ENCODE assay signal across 9 cellular contexts in the genomic region with DNA sequence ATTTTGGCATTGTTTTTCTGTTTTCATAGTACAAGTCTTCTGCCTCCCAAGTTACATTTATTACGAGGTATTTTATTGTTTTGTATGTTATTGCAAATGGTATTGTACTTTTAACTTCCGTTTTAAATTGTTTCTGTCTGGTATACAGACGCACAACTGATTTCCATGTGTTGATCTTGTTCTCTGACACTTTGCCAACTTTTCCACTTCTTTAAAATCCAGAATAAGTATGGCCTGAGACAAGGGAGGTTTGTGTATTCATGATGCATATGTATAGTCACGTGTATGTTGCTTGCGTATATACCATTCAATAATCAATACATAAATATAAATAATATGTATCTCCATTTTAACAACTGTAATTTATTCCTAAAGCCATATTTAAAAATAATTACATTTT. TPM values are rescaled to one million over a fixed set of nuclear protein-coding genes. Genes with fewer than 3 reads are reported as not detected.
DNase-seq lines count a peak whose midpoint lies in the region; ATAC-seq, FAIRE-seq and TF ChIP-seq lines count a peak whose summit lies in the region.
"Had no signal": no experiment of that assay in that cellular context is flagged by ENCODE, and none has a peak within 500 bp of the region (broad histone marks: within the 10 kb centered on the region; RNA-seq: fewer than 3 reads in every experiment).

No MANE protein-coding gene starts in this region.

- H3K4me1 ChIP-seq in A549, result peaks cover 23% of the 10 kb centered on the region
- peaks cover 19% of the 10 kb centered on the region for H3K4me1 ChIP-seq in IMR-90 (ENCODE audit: control insufficient read depth, insufficient read depth, low read length)
- peaks cover 18% of the 10 kb centered on the region for H3K4me1 ChIP-seq in lower lobe of right lung

- peak overlapping the region; percentile 65; the same call in 1 of the 2 replicates for H2BK120ac ChIP-seq in IMR-90 (ENCODE audit: low read depth, low read length)

- H2AK5ac ChIP-seq in IMR-90 (ENCODE audit: low read depth, low read length), result no peak overlapping the region

- dilution Hi-C loops in IMR-90 (cut with HindIII; ENCODE audit: low sequenced_read_pairs, unreplicated experiment), result no loop called here

- DNase-seq in A549 (ENCODE audit: low read depth in 1 of 2, low spot score in 1 of 2) (no peak), IMR-90 (no peak), astrocyte of the spinal cord (ENCODE audit: low read depth, low spot score) (peak; percentile 30), lower lobe of right lung (no peak), NCI-H1105 (lab: John Stamatoyannopoulos, UW) (no peak), natural killer cell (no peak), T-helper 17 cell (no peak)

- TF ChIP-seq CTCF in A549 (IDR thresholded peaks at IDR 0.05), result no peak
- TF ChIP-seq CTCF in IMR-90 (conservative IDR thresholded peaks at IDR 0.05; ENCODE audit: low read depth, low read length), result no peak
- no peak for TF ChIP-seq CTCF in astrocyte of the spinal cord (IDR thresholded peaks at IDR 0.05; ENCODE audit: low read depth, low read length)
- no peak for TF ChIP-seq CTCF in lower lobe of right lung (IDR thresholded peaks at IDR 0.05)
- no peak for TF ChIP-seq CTCF in natural killer cell (IDR thresholded peaks at IDR 0.05)

- BruUV-seq in IMR-90 (replicated peaks; lab: Mats Ljungman, UMichigan), result no TSS peak

- peak overlapping the region; percentile 93 for H4K8ac ChIP-seq in IMR-90 (ENCODE audit: low read depth in 2 of 2, low read length in 2 of 2)

- in situ Hi-C loops in IMR-90 (cut with MboI; ENCODE audit: low sequenced_read_pairs), result no loop called here
- in situ Hi-C loops in astrocyte of the spinal cord (cut with HindIII; ENCODE audit: low sequenced_read_pairs), result no loop called here

- TF ChIP-seq RAD21 in A549 (conservative IDR thresholded peaks at IDR 0.05 in 1 of 2, IDR thresholded peaks at IDR 0.05 in 1 of 2), result no peak
- TF ChIP-seq RAD21 in IMR-90 (IDR thresholded peaks at IDR 0.05; ENCODE audit: low read length), result no peak

- TF ChIP-seq POLR2A in A549 (IDR thresholded peaks at IDR 0.05; ENCODE audit: low read length), result no peak
- no peak for TF ChIP-seq POLR2A in IMR-90 (IDR thresholded peaks at IDR 0.05; ENCODE audit: low read depth, low read length)

- peaks cover 33% of the 10 kb centered on the region for H3K36me3 Mint-ChIP-seq in natural killer cell
- no peaks in the 10 kb centered on the region for H3K36me3 Mint-ChIP-seq in T-helper 17 cell (ENCODE audit: low read depth)

- no peaks in the 10 kb centered on the region for H3K27me3 ChIP-seq in IMR-90 (ENCODE audit: control insufficient read depth, insufficient read depth, low read length)
- no peaks in the 10 kb centered on the region for H3K27me3 ChIP-seq in lower lobe of right lung (ENCODE audit: low read depth)

- H3K4me3 ChIP-seq in A549 (peak overlapping the region; percentile 29; the same call in 2 of the 3 replicates), IMR-90 (ENCODE audit: insufficient read depth, low read depth, low read length) (no peak overlapping the region), astrocyte of the spinal cord (ENCODE audit: low read depth, low read length) (no peak overlapping the region), lower lobe of right lung (peak overlapping the region; percentile 45)
- H3K4me3 ChIP-seq: PC-9 had no signal

- no peak overlapping the region; the same call in 1 of the 2 replicates for H3K4ac ChIP-seq in IMR-90 (ENCODE audit: low read depth, low read length)

- H3K14ac ChIP-seq in IMR-90 (replicated peaks; ENCODE audit: low read depth, low read length), result no peak overlapping the region

- peaks cover 14% of the 10 kb centered on the region for H3K9me1 ChIP-seq in IMR-90 (ENCODE audit: insufficient read depth, low read length)

- POLR2A ChIA-PET in A549 (lab: Yijun Ruan, JAX) (interaction anchor here (0.7 to 1.1 kb wide), 3 partner anchors 80 to 1067 kb away, joined by 4 to 14 read pairs (median 5); no protein-coding TSS in a partner anchor), IMR-90 (lab: Charles Lee; ENCODE audit: unreplicated experiment) (no interaction called here)

- peak overlapping the region; percentile 49 to 90; a peak in 4 of 6 replicates for H3K27ac ChIP-seq in A549
- no peak overlapping the region for H3K27ac ChIP-seq in IMR-90 (ENCODE audit: insufficient read depth, low read length)
- H3K27ac ChIP-seq in lower lobe of right lung, result no peak overlapping the region
- H3K27ac ChIP-seq: PC-9 had no signal

- H3K79me1 ChIP-seq in IMR-90 (ENCODE audit: low read depth in 1 of 2, low read length in 2 of 2), result peaks cover 0 to 19% of the 10 kb centered on the region in 2 experiments; a peak in 2 of 4 replicates

- peaks cover 8 to 29% of the 10 kb centered on the region in 2 donors for H3K27me3 Mint-ChIP-seq in natural killer cell (ENCODE audit: low read depth in 2 of 2)
- no peaks in the 10 kb centered on the region for H3K27me3 Mint-ChIP-seq in T-helper 17 cell

- H2AK9ac ChIP-seq in IMR-90 (replicated peaks; ENCODE audit: low read depth, low read length, poor library complexity), result no peak overlapping the region

- no peaks in the 10 kb centered on the region for H4K20me1 ChIP-seq in IMR-90 (ENCODE audit: insufficient read depth, low read length)

- H4K5ac ChIP-seq in IMR-90 (ENCODE audit: low read depth, low read length), result peak overlapping the region; percentile 71; the same call in 1 of the 2 replicates

- H3K36me3 ChIP-seq in IMR-90 (ENCODE audit: control insufficient read depth, insufficient read depth, low read length) (peaks cover 3% of the 10 kb centered on the region; the same call in 1 of the 2 replicates), lower lobe of right lung (no peaks in the 10 kb centered on the region)

- 78% methylated on average over 5 of the region's 5 CpGs for WGBS in A549 (ENCODE audit: missing lambda C conversion rate)
- no CpG with 5 or more reads among the region's 5 CpGs for WGBS in IMR-90 (ENCODE audit: extremely low coverage in 2 of 2, insufficient read length in 1 of 2), 2 experiments

- intact Hi-C loops in IMR-90 (cut with micrococcal nuclease), result no loop called here
- intact Hi-C loops in lower lobe of right lung (cut with DNase I), result no loop called here
- intact Hi-C loops in natural killer cell (cut with micrococcal nuclease), result no loop called here

- H3K56ac ChIP-seq in IMR-90 (ENCODE audit: extremely low read depth, insufficient read depth, low read length), result no peak overlapping the region

- H3K4me2 ChIP-seq in A549 (peak overlapping the region; percentile 93), IMR-90 (ENCODE audit: low read depth, low read length) (no peak overlapping the region)

- no peak overlapping the region for H3K9ac ChIP-seq in IMR-90 (ENCODE audit: low read depth, low read length)

- peak overlapping the region; percentile 16; the same call in 1 of the 2 replicates for H2BK20ac ChIP-seq in IMR-90 (ENCODE audit: low read depth, low read length)

- H2BK5ac ChIP-seq in IMR-90 (ENCODE audit: low read depth, low read length, poor library complexity, severe bottlenecking), result peak overlapping the region; percentile 73

- H3K4me3 Mint-ChIP-seq in natural killer cell (no peak overlapping the region), T-helper 17 cell (no peak overlapping the region)

- peaks cover 4 to 9% of the 10 kb centered on the region in 2 donors for H3K4me1 Mint-ChIP-seq in natural killer cell
- peaks cover 5% of the 10 kb centered on the region for H3K4me1 Mint-ChIP-seq in T-helper 17 cell

- no peak for TF ChIP-seq EP300 in A549 (IDR thresholded peaks at IDR 0.05)

- FAIRE-seq in A549 (lab: Jason Lieb, UNC), result no peak

- no peak overlapping the region for H2BK15ac ChIP-seq in IMR-90 (ENCODE audit: low read depth, low read length)

- H3K23ac ChIP-seq in IMR-90 (ENCODE audit: low read depth, low read length), result no peak overlapping the region

- H4K91ac ChIP-seq in IMR-90 (ENCODE audit: insufficient read depth, low read depth, low read length), result no peak overlapping the region

- H3K9me3 Mint-ChIP-seq in natural killer cell, result peaks cover 5 to 12% of the 10 kb centered on the region in 2 donors

- peak overlapping the region in 1 of 2 donors; percentile 59 for H3K27ac Mint-ChIP-seq in natural killer cell
- H3K27ac Mint-ChIP-seq in T-helper 17 cell, result no peak overlapping the region

- CTCF ChIA-PET in A549 (lab: Yijun Ruan, JAX) (interaction anchor here (1.5 kb wide), 1 partner anchor 18 kb away, joined by 4 read pairs; no protein-coding TSS in a partner anchor), IMR-90 (lab: Yijun Ruan, JAX) (interaction anchor here (1.0 to 1.1 kb wide), 2 partner anchors 38 to 278 kb away, joined by 3 to 4 read pairs; no protein-coding TSS in a partner anchor)

- no peaks in the 10 kb centered on the region for H3K9me3 ChIP-seq in A549
- peaks cover under 1% of the 10 kb centered on the region; the same call in 1 of the 2 replicates for H3K9me3 ChIP-seq in IMR-90 (ENCODE audit: control insufficient read depth, insufficient read depth, low read length)
- H3K9me3 ChIP-seq in lower lobe of right lung, result peaks cover 4% of the 10 kb centered on the region
- H3K9me3 ChIP-seq in T-helper 17 cell (ENCODE audit: control insufficient read depth, low read length, poor library complexity, severe bottlenecking), result no peaks in the 10 kb centered on the region

- no peak overlapping the region for H3K18ac ChIP-seq in IMR-90 (ENCODE audit: low read depth, low read length)

- no peak for ATAC-seq in A549
- ATAC-seq in IMR-90 (ENCODE audit: low read depth), result no peak
- ATAC-seq in lower lobe of right lung, result no peak
- no peak for ATAC-seq in natural killer cell
- ATAC-seq in T-helper 17 cell, result no peak
- ATAC-seq in GM19324 (IDR thresholded peaks at IDR 0.05; ENCODE audit: low FRiP score, unreplicated experiment), result no peak

- H2AFZ ChIP-seq in IMR-90 (replicated peaks; ENCODE audit: low read length, poor library complexity), result no peak overlapping the region
- H2AFZ ChIP-seq: PC-9 had no signal

TF ChIP-seq in IMR-90, 13 proteins besides CTCF, POLR2A, EP300 and RAD21 (continues in another document):
- no peak for TF ChIP-seq MAZ (IDR thresholded peaks at IDR 0.05; ENCODE audit: borderline replicate concordance, low read depth, low read length)

RNA-seq across cellular contexts. Expression of a gene that starts 41.2 kb away (rescaled TPM):
- 0.03 and 0.06 TPM in 2 replicates for polyA plus RNA-seq in A549 (2011; rRNA removed)
- polyA plus RNA-seq in A549 (2012; cell fraction: cytosol; rRNA removed), result not detected in 2 replicates
- not detected in 2 replicates for polyA plus RNA-seq in A549 (2012; cell fraction: nucleus; rRNA removed)
- polyA plus RNA-seq in A549 (2017; fragmentation: RNase III; extraction: RNeasy Plus Mini Kit Qiagen cat#74134 plus additional on column Dnase treatment), result 0.01 TPM in 1 of 3 replicates, not detected in the others
- polyA minus RNA-seq in A549 (2011; rRNA and poly(A)+ RNA removed), result 0.10 TPM in 1 of 2 replicates, not detected in the other
- 101 and 113 TPM in 2 replicates for total RNA-seq in IMR-90 (2012; rRNA removed)
- polyA plus RNA-seq in IMR-90 (2012; rRNA removed), result 97.3 and 106 TPM in 2 replicates
- 99.4 and 135 TPM in 2 replicates for polyA plus RNA-seq in IMR-90 (2012; cell fraction: cytosol; rRNA removed)
- 137 and 172 TPM in 2 replicates for polyA plus RNA-seq in IMR-90 (2012; cell fraction: nucleus; rRNA removed; ENCODE audit: low replicate concordance)
- total RNA-seq in lower lobe of right lung, result 8.8 TPM
- not detected for total RNA-seq in natural killer cell
- total RNA-seq in T-helper 17 cell, result not detected
- total RNA-seq: PC-9 had no signal

Comparison
In these comparisons a context has a peak if more than half of its experiments do, and no peak if none do; other contexts are left out.
1. H3K27ac ChIP-seq: peak in A549 (2 of 2); none in IMR-90 (single experiment) and lower lobe of right lung (single experiment).
2. H3K4me3 ChIP-seq: peak in A549 (single experiment) and lower lobe of right lung (single experiment); none in IMR-90 (single experiment) and astrocyte of the spinal cord (single experiment).
3. RNA of a gene that starts 41.2 kb away (total RNA-seq): 101 to 113 TPM in IMR-90; 8.8 TPM in lower lobe of right lung (single experiment), not detected in natural killer cell and not detected in T-helper 17 cell; every median in the first group is over 10 times any median in the second.